In the genomic region with DNA sequence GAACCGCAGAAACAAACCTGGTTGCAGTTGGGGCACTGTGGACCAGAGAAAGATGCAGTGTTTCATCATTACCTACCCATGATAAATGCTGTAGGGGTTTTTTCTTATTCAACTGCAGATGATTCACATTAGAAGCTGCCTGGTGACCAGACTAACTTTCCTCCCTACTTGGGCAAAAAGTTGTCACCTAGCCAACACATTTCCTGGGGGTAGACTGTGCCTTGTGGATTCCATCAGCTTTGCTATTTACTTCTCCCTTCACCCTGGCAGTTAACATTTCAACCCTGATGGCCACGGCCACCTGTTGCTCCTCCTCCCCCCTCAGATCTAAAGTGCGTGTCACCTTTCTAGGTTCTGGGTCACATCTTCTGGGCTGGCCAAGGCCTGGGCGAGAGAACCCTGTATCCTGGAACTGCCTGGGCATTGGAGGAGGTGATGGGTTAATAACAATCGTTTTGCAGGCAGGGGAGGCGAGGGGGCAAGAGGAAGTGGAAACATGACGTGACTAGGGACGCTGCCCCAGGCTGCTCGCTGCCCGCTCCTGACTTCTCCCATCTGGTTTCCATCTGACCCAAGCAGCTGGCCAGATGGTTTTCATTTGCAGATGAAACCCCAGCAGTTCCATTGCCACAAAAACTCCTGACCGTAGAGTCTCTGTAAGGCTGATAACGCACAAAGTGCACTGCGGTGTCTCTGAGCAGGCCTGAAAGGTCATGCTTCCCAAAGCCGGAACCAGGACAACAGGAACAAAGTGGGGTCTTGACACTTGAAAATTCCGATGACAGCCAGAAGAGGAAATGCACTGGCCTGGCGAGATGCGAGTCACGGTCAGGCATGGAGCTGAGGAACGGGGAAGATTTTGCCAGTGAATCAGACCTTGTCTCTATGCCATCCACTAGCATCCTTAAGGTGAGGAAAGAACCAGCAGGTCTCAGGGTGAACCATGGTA, we compare ENCODE assay signal across 8 cellular contexts. TPM values are rescaled to one million over a fixed set of nuclear protein-coding genes. Genes with fewer than 3 reads are reported as not detected.
DNase-seq lines count a peak whose midpoint lies in the region; ATAC-seq and TF ChIP-seq lines count a peak whose summit lies in the region.

No MANE protein-coding gene starts in this region.

- H3K4me3 ChIP-seq in BJ (ENCODE audit: low read depth, low read length) (no peak overlapping the region), MM.1S (ENCODE audit: low read length) (no peak overlapping the region)

- intact Hi-C loops in MCF 10A (cut with micrococcal nuclease) = no loop called here

- H4K20me1 ChIP-seq in MM.1S (ENCODE audit: insufficient read depth, low read length) = peaks cover 11% of the 10 kb centered on the region

- TF ChIP-seq CTCF in BJ (IDR thresholded peaks at IDR 0.05; ENCODE audit: insufficient read depth, low read depth, low read length) = no peak
- no peak for TF ChIP-seq CTCF in MCF 10A (IDR thresholded peaks at IDR 0.05; ENCODE audit: unreplicated experiment)
- TF ChIP-seq CTCF in MM.1S (IDR thresholded peaks at IDR 0.05; ENCODE audit: low read length) = no peak

- H3K4me1 Mint-ChIP-seq in MCF 10A (ENCODE audit: insufficient read depth, unreplicated experiment) = peaks cover 62% of the 10 kb centered on the region

- H3F3A ChIP-seq in MM.1S (ENCODE audit: insufficient read depth, low read length) = no peaks in the 10 kb centered on the region

- ATAC-seq in HG02884 (IDR thresholded peaks at IDR 0.05; ENCODE audit: unreplicated experiment) (no peak), GM19023 (IDR thresholded peaks at IDR 0.05; ENCODE audit: unreplicated experiment) (no peak)

- DNase-seq in BJ (ENCODE audit: low read depth) (peak; percentile 80), M059J (ENCODE audit: low read depth) (peak; percentile 100), MCF 10A (ENCODE audit: unreplicated experiment) (peak; percentile 83), stromal cell of bone marrow (ENCODE audit: low read depth) (peak; percentile 81), MM.1S (no peak)

- H3K36me3 Mint-ChIP-seq in MCF 10A (ENCODE audit: insufficient read depth, unreplicated experiment) = peaks cover 18% of the 10 kb centered on the region

- H3K4me1 ChIP-seq in MM.1S (ENCODE audit: low read length) = no peaks in the 10 kb centered on the region

- POLR2A ChIA-PET in BJ (lab: Charles Lee) = interaction anchor here (0.6 kb wide), 1 partner anchor 14 kb away, joined by 3 read pairs; no protein-coding TSS in a partner anchor
- POLR2A ChIA-PET in MCF 10A (lab: Yijun Ruan, JAX) = interaction anchor here (0.9 to 3.3 kb wide), 4 partner anchors 13 to 211 kb away, joined by 3 to 16 read pairs (median 7); a partner anchor contains a TSS

- no peak overlapping the region for H3K4me2 ChIP-seq in MM.1S (ENCODE audit: low read depth, low read length)

- H3K27ac Mint-ChIP-seq in MCF 10A (ENCODE audit: low read depth, unreplicated experiment) = no peak overlapping the region

- peaks cover 92% of the 10 kb centered on the region for H3K79me2 ChIP-seq in MM.1S (ENCODE audit: low read length)

- 0 out of 2 replicates have a peak, but pooled peaks cover 2% of the 10 kb centered on the region for H3K36me3 ChIP-seq in BJ (ENCODE audit: control insufficient read depth, insufficient read depth, low read length)
- no peaks in the 10 kb centered on the region; the same call in 1 of the 2 replicates for H3K36me3 ChIP-seq in MM.1S (replicated peaks; ENCODE audit: insufficient read depth, low read length)

- CTCF ChIA-PET in BJ (lab: Yijun Ruan, JAX) (interaction anchor here (0.8 to 2.2 kb wide), 8 partner anchors 11 to 211 kb away, joined by 3 to 10 read pairs (median 4); no protein-coding TSS in a partner anchor), MCF 10A (lab: Yijun Ruan, JAX) (interaction anchor here (1.2 to 1.7 kb wide), 2 partner anchors 10 to 40 kb away, joined by 4 read pairs; no protein-coding TSS in a partner anchor)

- H3K4me3 Mint-ChIP-seq in MCF 10A (ENCODE audit: unreplicated experiment) = no peak overlapping the region

- BruUV-seq in MCF 10A (replicated peaks; lab: Mats Ljungman, UMichigan) = no TSS peak

- no peaks in the 10 kb centered on the region for H3K9me3 Mint-ChIP-seq in MCF 10A (ENCODE audit: unreplicated experiment)

- H3K27me3 ChIP-seq in BJ (ENCODE audit: control insufficient read depth, insufficient read depth, low read length) (no peaks in the 10 kb centered on the region), layer of hippocampus (ENCODE audit: control insufficient read depth, insufficient read depth, low read length) (no peaks in the 10 kb centered on the region), MM.1S (replicated peaks; ENCODE audit: insufficient read depth, low read length) (no peaks in the 10 kb centered on the region)

- H3K27me3 Mint-ChIP-seq in MCF 10A (ENCODE audit: insufficient read depth, unreplicated experiment) = no peaks in the 10 kb centered on the region

- no peak overlapping the region for H2AFZ ChIP-seq in MM.1S (ENCODE audit: low read length)

- no peaks in the 10 kb centered on the region for H3K9me2 ChIP-seq in MM.1S (replicated peaks; ENCODE audit: insufficient read depth, low read length)

- H3K27ac ChIP-seq in layer of hippocampus (ENCODE audit: low read depth, low read length) (peak overlapping the region; percentile 58), MM.1S (ENCODE audit: low read length) (no peak overlapping the region)

- no peaks in the 10 kb centered on the region for H3K9me3 ChIP-seq in MM.1S (replicated peaks; ENCODE audit: insufficient read depth, low read length)

- H3K9ac ChIP-seq in MM.1S (ENCODE audit: low read length) = no peak overlapping the region

RNA-seq across cellular contexts. Expression of a gene that starts 36.6 kb away (rescaled TPM):
- 276 and 285 TPM in 2 replicates for polyA plus RNA-seq in BJ (2011; rRNA removed)
- 134 and 135 TPM in 2 replicates for polyA minus RNA-seq in BJ (2011; rRNA and poly(A)+ RNA removed)
- 183 and 192 TPM in 2 replicates for total RNA-seq in M059J (2014; rRNA removed; shearing (Covaris generic))
- 252 and 259 TPM in 2 replicates for total RNA-seq in MCF 10A (2022)
